Comparison of ENCODE assay signal across 17 cellular contexts in genomic region chr1:156479093-156480014, GRCh38. TPM values are rescaled to one million over a fixed set of nuclear protein-coding genes. Genes with fewer than 3 reads are reported as not detected.
DNase-seq lines count a peak whose midpoint lies in the region; ATAC-seq, FAIRE-seq and TF ChIP-seq lines count a peak whose summit lies in the region.
"Had no signal": no experiment of that assay in that cellular context is flagged by ENCODE, and none has a peak within 500 bp of the region (broad histone marks: within the 10 kb centered on the region; RNA-seq: fewer than 3 reads in every experiment).

No MANE protein-coding gene starts in this region.

- H3K9ac ChIP-seq in HepG2 (ENCODE audit: insufficient read depth, low read depth, low read length): no peak overlapping the region

- H3K4me2 ChIP-seq in HepG2 (ENCODE audit: low read depth, low read length): no peak overlapping the region

- no peak overlapping the region for H3K4me3 Mint-ChIP-seq in chondrocyte (ENCODE audit: unreplicated experiment)
- H3K4me3 Mint-ChIP-seq in naive thymus-derived CD8-positive, alpha-beta T cell: peak overlapping the region in 1 of 10 donors; percentile 33

- no peaks in the 10 kb centered on the region for H3K27me3 ChIP-seq in HepG2 (ENCODE audit: control insufficient read depth in 1 of 2, insufficient read depth in 2 of 2, low read length in 2 of 2)
- no peaks in the 10 kb centered on the region for H3K27me3 ChIP-seq in right lobe of liver
- H3K27me3 ChIP-seq: testis had no signal

- CTCF ChIA-PET in HepG2 (lab: Yijun Ruan, JAX; ENCODE audit: low intra/inter-chr PET ratio, low total read pairs): interaction anchor here (1.2 to 1.7 kb wide), 2 partner anchors 23 to 94 kb away, joined by 3 to 7 read pairs; no protein-coding TSS in a partner anchor

- H3K9me3 Mint-ChIP-seq in chondrocyte (ENCODE audit: low read depth): no peaks in the 10 kb centered on the region
- H3K9me3 Mint-ChIP-seq in naive thymus-derived CD8-positive, alpha-beta T cell: no peaks in the 10 kb centered on the region

- no peaks in the 10 kb centered on the region for H4K20me1 ChIP-seq in HepG2 (ENCODE audit: insufficient read depth, low read length)

- POLR2A ChIA-PET in HepG2 (lab: Yijun Ruan, JAX): no interaction called here
- POLR2A ChIA-PET in naive thymus-derived CD8-positive, alpha-beta T cell (lab: Charles Lee): interaction anchor here (0.6 to 15.0 kb wide), 5 partner anchors 12 to 121 kb away, joined by 3 to 359 read pairs (median 9); partner anchors contain the start of genes MEF2D and NAXE

- WGBS in HepG2 (ENCODE audit: low lambda C conversion rate): 95% methylated on average over 12 of the region's 15 CpGs
- 91% methylated on average over 7 of the region's 15 CpGs for WGBS in right lobe of liver (ENCODE audit: insufficient coverage, low coverage, low lambda C conversion rate, missing lambda C conversion rate)

- H3K36me3 ChIP-seq in HepG2 (replicated peaks in 1 of 2; ENCODE audit: control insufficient read depth in 1 of 2, insufficient read depth in 2 of 2, low read length in 2 of 2) (peaks cover 37 to 65% of the 10 kb centered on the region in 2 experiments; a peak in 4 of 5 replicates), right lobe of liver (peaks cover 10 to 81% (median 40%) of the 10 kb centered on the region in 4 donors)

- no peak for FAIRE-seq in HepG2 (lab: Jason Lieb, UNC)
- FAIRE-seq: HTR-8/SVneo had no signal

- no TSS peak for BruUV-seq in HepG2 (replicated peaks; lab: Mats Ljungman, UMichigan)

- no peak for ATAC-seq in HepG2
- no peak for ATAC-seq in right lobe of liver
- no peak for ATAC-seq in naive thymus-derived CD8-positive, alpha-beta T cell

- H3K79me2 ChIP-seq in HepG2 (ENCODE audit: insufficient read depth, low read length): no peaks in the 10 kb centered on the region

- H3K4me3 ChIP-seq in HepG2 (replicated peaks in 1 of 3; ENCODE audit: insufficient read depth in 1 of 3, low read depth in 2 of 3, low read length in 3 of 3) (no peak overlapping the region), right lobe of liver (no peak overlapping the region)
- H3K4me3 ChIP-seq: testis had no signal

- no peaks in the 10 kb centered on the region for H3K27me3 Mint-ChIP-seq in chondrocyte (ENCODE audit: low read depth)
- H3K27me3 Mint-ChIP-seq in naive thymus-derived CD8-positive, alpha-beta T cell: no peaks in the 10 kb centered on the region

- H3K9me3 ChIP-seq in HepG2 (ENCODE audit: low read length) (no peaks in the 10 kb centered on the region), right lobe of liver (no peaks in the 10 kb centered on the region)
- H3K9me3 ChIP-seq: testis had no signal

- H3K36me3 Mint-ChIP-seq in chondrocyte (ENCODE audit: low read depth): peaks cover 56% of the 10 kb centered on the region
- peaks cover 0 to 95% (median 20%) of the 10 kb centered on the region in 3 donors for H3K36me3 Mint-ChIP-seq in naive thymus-derived CD8-positive, alpha-beta T cell

- intact Hi-C loops in HepG2 (cut with micrococcal nuclease; ENCODE audit: unreplicated experiment): loop anchor here (2.0 kb wide), 1 partner anchor 19 kb away; no protein-coding TSS in a partner anchor
- intact Hi-C loops in right lobe of liver (cut with DNase I): no loop called here

- DNase-seq in HepG2 (ENCODE audit: low spot score) (no peak), right lobe of liver (no peak), chondrocyte (ENCODE audit: low spot score) (no peak), AG08395 (ENCODE audit: low spot score) (no peak), GDM1 (lab: John Stamatoyannopoulos, UW) (no peak), cerebellar nuclear complex (lab: John Stamatoyannopoulos, UW) (no peak), AG20443 (ENCODE audit: low spot score) (no peak)
- no peak for DNase-seq in naive thymus-derived CD8-positive, alpha-beta T cell
- DNase-seq: activated CD4-positive, alpha-beta T cell treated with anti-CD3 and anti-CD28 coated beads, Interleukin-2, amount 50 U/mL, for 48 hours; activated gamma-delta T cell; central memory CD4-positive, alpha-beta T cell; DMS79; hypothalamus; nucleus accumbens; RPMI8226; testis had no signal

- H3K27ac ChIP-seq in HepG2 (ENCODE audit: extremely low read length, insufficient read depth, low read length) (no peak overlapping the region), right lobe of liver (no peak overlapping the region)

- H3K4me1 ChIP-seq in HepG2 (ENCODE audit: insufficient read depth, low read length): peaks cover 31% of the 10 kb centered on the region
- peaks cover 0 to 28% (median 14%) of the 10 kb centered on the region in 4 donors for H3K4me1 ChIP-seq in right lobe of liver

- TF ChIP-seq RAD21 in HepG2 (CRISPR knock-in tag; IDR thresholded peaks at IDR 0.05): no peak

- no peak overlapping the region for H2AFZ ChIP-seq in HepG2 (ENCODE audit: low read length)

- TF ChIP-seq POLR2A in HepG2 (IDR thresholded peaks at IDR 0.05; ENCODE audit: insufficient read depth in 1 of 2, low read depth in 2 of 2, low read length in 2 of 2) (no peak), right lobe of liver (IDR thresholded peaks at IDR 0.05) (no peak)

- H3K27ac Mint-ChIP-seq in chondrocyte (ENCODE audit: unreplicated experiment): peak overlapping the region; percentile 11
- peak overlapping the region in 6 of 10 donors; percentile 28 to 89 (median 56) for H3K27ac Mint-ChIP-seq in naive thymus-derived CD8-positive, alpha-beta T cell

- peaks cover 27% of the 10 kb centered on the region for H3K4me1 Mint-ChIP-seq in chondrocyte (ENCODE audit: low read depth)
- H3K4me1 Mint-ChIP-seq in naive thymus-derived CD8-positive, alpha-beta T cell: peaks cover 21 to 49% (median 44%) of the 10 kb centered on the region in 4 donors

- TF ChIP-seq CTCF in HepG2 (CRISPR knock-in tag; IDR thresholded peaks at IDR 0.05) (no peak), right lobe of liver (IDR thresholded peaks at IDR 0.05) (no peak), chondrocyte (IDR thresholded peaks at IDR 0.05) (no peak)

- in situ Hi-C loops in HepG2 (cut with HindIII; ENCODE audit: extremely low pct_ligation_motif_present, low pct_unique_long_range_greater_than_20kb): no loop called here

- no peak for TF ChIP-seq EP300 in HepG2 (IDR thresholded peaks at IDR 0.05; ENCODE audit: low read depth in 2 of 2, low read length in 2 of 2)
- TF ChIP-seq EP300 in HepG2 (CRISPR knock-in tag; IDR thresholded peaks at IDR 0.05; ENCODE audit: borderline replicate concordance): no peak

TF ChIP-seq in HepG2, 621 proteins besides CTCF, POLR2A, EP300 and RAD21:
- TF ChIP-seq ATF7 (IDR thresholded peaks at IDR 0.05) (0 out of 2 replicates have a peak, but pooled peaks have one; percentile 13), ATF7 (CRISPR knock-in tag; IDR thresholded peaks at IDR 0.05) (no peak), HNRNPK (IDR thresholded peaks at IDR 0.05; ENCODE audit: low read depth, low read length, poor library complexity, severe bottlenecking) (no peak)

RNA-seq across cellular contexts. Expression of gene MEF2D, which starts 21.2 kb away (rescaled TPM):
- total RNA-seq in HepG2 (2016; rRNA removed; fragmentation: Illumina TruSeq; extraction: Trizol): 1.3 and 1.6 TPM in 2 replicates
- total RNA-seq in HepG2 (2016; cell fraction: cytosol; rRNA removed; fragmentation: Illumina TruSeq; extraction: Trizol; ENCODE audit: low read depth): 0.10 and 0.18 TPM in 2 replicates
- 0.94 and 1.4 TPM in 2 replicates for total RNA-seq in HepG2 (2016; cell fraction: insoluble cytoplasmic fraction; rRNA removed; fragmentation: Illumina TruSeq; extraction: Trizol)
- 0.86 and 1.1 TPM in 2 replicates for total RNA-seq in HepG2 (2016; cell fraction: membrane; rRNA removed; fragmentation: Illumina TruSeq; extraction: Trizol)
- total RNA-seq in HepG2 (2016; cell fraction: nucleus; rRNA removed; fragmentation: Illumina TruSeq; extraction: Trizol): 1.6 and 2.1 TPM in 2 replicates
- 3.9 and 4.8 TPM in 2 replicates for polyA plus RNA-seq in HepG2 (2011; rRNA removed)
- polyA plus RNA-seq in HepG2 (2011; cell fraction: cytosol; rRNA removed): 3.4 and 4.5 TPM in 2 replicates
- polyA plus RNA-seq in HepG2 (2011; cell fraction: nucleus; rRNA removed): 16.7 and 19.0 TPM in 2 replicates
- polyA plus RNA-seq in HepG2 (2012): 7.2 and 7.9 TPM in 2 replicates
- 0.14 and 0.24 TPM in 2 replicates for polyA plus RNA-seq in HepG2 (2016; cell fraction: cytosol; fragmentation: Illumina TruSeq; extraction: Trizol; ENCODE audit: low read depth)
- polyA plus RNA-seq in HepG2 (2016; cell fraction: insoluble cytoplasmic fraction; fragmentation: Illumina TruSeq; extraction: Trizol; ENCODE audit: low read depth): 2.7 and 4.2 TPM in 2 replicates
- polyA plus RNA-seq in HepG2 (2016; cell fraction: membrane; fragmentation: Illumina TruSeq; extraction: Trizol; ENCODE audit: low read depth): 0.64 and 0.70 TPM in 2 replicates
- polyA plus RNA-seq in HepG2 (2016; cell fraction: nucleus; fragmentation: Illumina TruSeq; extraction: Trizol; ENCODE audit: insufficient read depth, low read depth): 5.2 and 6.2 TPM in 2 replicates
- 6.9 and 12.7 TPM in 2 replicates for polyA minus RNA-seq in HepG2 (2011; rRNA and poly(A)+ RNA removed; ENCODE audit: low replicate concordance)
- polyA minus RNA-seq in HepG2 (2011; cell fraction: cytosol; rRNA and poly(A)+ RNA removed): 4.3 and 7.2 TPM in 2 replicates
- polyA minus RNA-seq in HepG2 (2011; cell fraction: nucleus; rRNA and poly(A)+ RNA removed): 5.4 and 6.3 TPM in 2 replicates
- total RNA-seq in right lobe of liver: 10 to 100 TPM; 13.3 to 17.1 (median 15.0) TPM
- 42.3 to 64.7 TPM (median 62.0 TPM) in 3 replicates for total RNA-seq in chondrocyte
- total RNA-seq in naive thymus-derived CD8-positive, alpha-beta T cell: 10 to 100 TPM; 69.4 to 73.2 TPM
- 10 to 100 TPM in 1 of 3 donors, 1 to 10 TPM in 2; 6.4 to 12.6 (median 6.7) TPM for polyA plus RNA-seq in naive thymus-derived CD8-positive, alpha-beta T cell
